2 cellular contexts compared by ENCODE assay signal in the genomic region with DNA sequence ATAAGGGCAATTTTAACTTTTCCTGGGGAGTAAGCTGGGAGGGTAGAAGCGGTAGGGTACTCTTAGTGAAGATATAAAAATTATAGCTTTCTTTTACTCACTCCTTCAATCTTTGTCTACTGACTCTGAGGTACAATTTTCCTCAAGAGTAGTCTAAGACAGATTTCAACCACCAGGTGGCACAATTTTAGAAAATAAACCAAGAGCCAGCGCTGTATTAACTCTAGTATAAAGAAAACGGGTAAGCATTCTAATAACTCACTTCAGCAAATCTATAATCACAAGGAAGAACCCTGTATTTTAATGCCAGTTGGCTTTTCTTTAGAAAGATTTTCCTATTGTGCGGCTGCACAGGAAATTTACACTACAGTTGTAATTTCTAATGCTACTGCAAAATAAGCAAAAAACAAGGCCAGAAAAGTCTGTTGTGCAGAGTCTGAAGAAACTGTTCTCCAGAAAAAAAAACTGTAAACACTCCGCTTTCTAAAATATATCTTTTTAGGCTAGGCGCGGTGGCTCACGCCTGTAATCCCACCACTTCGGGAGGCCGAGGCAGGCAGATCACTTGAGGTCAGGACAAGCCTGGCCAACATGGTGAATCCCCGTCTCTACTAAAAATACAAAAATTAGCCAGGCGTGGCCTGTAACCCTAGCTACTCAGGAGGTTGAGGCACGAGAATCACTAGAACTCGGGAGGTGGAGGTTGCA.
TF ChIP-seq lines count a peak whose summit lies in the region.

No MANE protein-coding gene starts in this region.

TF ChIP-seq in K562, 482 proteins besides CTCF, POLR2A, EP300 and RAD21 (continued from another document and continues in another):
- TF ChIP-seq, protein P1, sequence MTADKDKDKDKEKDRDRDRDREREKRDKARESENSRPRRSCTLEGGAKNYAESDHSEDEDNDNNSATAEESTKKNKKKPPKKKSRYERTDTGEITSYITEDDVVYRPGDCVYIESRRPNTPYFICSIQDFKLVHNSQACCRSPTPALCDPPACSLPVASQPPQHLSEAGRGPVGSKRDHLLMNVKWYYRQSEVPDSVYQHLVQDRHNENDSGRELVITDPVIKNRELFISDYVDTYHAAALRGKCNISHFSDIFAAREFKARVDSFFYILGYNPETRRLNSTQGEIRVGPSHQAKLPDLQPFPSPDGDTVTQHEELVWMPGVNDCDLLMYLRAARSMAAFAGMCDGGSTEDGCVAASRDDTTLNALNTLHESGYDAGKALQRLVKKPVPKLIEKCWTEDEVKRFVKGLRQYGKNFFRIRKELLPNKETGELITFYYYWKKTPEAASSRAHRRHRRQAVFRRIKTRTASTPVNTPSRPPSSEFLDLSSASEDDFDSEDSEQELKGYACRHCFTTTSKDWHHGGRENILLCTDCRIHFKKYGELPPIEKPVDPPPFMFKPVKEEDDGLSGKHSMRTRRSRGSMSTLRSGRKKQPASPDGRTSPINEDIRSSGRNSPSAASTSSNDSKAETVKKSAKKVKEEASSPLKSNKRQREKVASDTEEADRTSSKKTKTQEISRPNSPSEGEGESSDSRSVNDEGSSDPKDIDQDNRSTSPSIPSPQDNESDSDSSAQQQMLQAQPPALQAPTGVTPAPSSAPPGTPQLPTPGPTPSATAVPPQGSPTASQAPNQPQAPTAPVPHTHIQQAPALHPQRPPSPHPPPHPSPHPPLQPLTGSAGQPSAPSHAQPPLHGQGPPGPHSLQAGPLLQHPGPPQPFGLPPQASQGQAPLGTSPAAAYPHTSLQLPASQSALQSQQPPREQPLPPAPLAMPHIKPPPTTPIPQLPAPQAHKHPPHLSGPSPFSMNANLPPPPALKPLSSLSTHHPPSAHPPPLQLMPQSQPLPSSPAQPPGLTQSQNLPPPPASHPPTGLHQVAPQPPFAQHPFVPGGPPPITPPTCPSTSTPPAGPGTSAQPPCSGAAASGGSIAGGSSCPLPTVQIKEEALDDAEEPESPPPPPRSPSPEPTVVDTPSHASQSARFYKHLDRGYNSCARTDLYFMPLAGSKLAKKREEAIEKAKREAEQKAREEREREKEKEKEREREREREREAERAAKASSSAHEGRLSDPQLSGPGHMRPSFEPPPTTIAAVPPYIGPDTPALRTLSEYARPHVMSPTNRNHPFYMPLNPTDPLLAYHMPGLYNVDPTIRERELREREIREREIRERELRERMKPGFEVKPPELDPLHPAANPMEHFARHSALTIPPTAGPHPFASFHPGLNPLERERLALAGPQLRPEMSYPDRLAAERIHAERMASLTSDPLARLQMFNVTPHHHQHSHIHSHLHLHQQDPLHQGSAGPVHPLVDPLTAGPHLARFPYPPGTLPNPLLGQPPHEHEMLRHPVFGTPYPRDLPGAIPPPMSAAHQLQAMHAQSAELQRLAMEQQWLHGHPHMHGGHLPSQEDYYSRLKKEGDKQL (CRISPR knock-in tag; IDR thresholded peaks at IDR 0.05; ENCODE audit: borderline replicate concordance), result no peak
- TF ChIP-seq PURB (CRISPR knock-in tag; IDR thresholded peaks at IDR 0.05; ENCODE audit: low read depth) (no peak), PHTF2 (CRISPR knock-in tag; IDR thresholded peaks at IDR 0.05) (no peak), STAT5B (CRISPR knock-in tag; IDR thresholded peaks at IDR 0.05) (no peak), CTBP1 (IDR thresholded peaks at IDR 0.05; ENCODE audit: borderline replicate concordance) (no peak), ZSCAN29 (IDR thresholded peaks at IDR 0.05) (peak; percentile 26; the same call in 1 of the 2 replicates), DPF2 (IDR thresholded peaks at IDR 0.05) (no peak)
- TF ChIP-seq, protein P2, sequence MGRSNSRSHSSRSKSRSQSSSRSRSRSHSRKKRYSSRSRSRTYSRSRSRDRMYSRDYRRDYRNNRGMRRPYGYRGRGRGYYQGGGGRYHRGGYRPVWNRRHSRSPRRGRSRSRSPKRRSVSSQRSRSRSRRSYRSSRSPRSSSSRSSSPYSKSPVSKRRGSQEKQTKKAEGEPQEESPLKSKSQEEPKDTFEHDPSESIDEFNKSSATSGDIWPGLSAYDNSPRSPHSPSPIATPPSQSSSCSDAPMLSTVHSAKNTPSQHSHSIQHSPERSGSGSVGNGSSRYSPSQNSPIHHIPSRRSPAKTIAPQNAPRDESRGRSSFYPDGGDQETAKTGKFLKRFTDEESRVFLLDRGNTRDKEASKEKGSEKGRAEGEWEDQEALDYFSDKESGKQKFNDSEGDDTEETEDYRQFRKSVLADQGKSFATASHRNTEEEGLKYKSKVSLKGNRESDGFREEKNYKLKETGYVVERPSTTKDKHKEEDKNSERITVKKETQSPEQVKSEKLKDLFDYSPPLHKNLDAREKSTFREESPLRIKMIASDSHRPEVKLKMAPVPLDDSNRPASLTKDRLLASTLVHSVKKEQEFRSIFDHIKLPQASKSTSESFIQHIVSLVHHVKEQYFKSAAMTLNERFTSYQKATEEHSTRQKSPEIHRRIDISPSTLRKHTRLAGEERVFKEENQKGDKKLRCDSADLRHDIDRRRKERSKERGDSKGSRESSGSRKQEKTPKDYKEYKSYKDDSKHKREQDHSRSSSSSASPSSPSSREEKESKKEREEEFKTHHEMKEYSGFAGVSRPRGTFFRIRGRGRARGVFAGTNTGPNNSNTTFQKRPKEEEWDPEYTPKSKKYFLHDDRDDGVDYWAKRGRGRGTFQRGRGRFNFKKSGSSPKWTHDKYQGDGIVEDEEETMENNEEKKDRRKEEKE (IDR thresholded peaks at IDR 0.05; ENCODE audit: borderline replicate concordance in 1 of 2, control insufficient read depth in 1 of 2, low read depth in 2 of 2, low read length in 1 of 2), result 0 out of 4 replicates have a peak, but pooled peaks of 1 of the 2 experiments have one; percentile 12
- TF ChIP-seq, protein P3, sequence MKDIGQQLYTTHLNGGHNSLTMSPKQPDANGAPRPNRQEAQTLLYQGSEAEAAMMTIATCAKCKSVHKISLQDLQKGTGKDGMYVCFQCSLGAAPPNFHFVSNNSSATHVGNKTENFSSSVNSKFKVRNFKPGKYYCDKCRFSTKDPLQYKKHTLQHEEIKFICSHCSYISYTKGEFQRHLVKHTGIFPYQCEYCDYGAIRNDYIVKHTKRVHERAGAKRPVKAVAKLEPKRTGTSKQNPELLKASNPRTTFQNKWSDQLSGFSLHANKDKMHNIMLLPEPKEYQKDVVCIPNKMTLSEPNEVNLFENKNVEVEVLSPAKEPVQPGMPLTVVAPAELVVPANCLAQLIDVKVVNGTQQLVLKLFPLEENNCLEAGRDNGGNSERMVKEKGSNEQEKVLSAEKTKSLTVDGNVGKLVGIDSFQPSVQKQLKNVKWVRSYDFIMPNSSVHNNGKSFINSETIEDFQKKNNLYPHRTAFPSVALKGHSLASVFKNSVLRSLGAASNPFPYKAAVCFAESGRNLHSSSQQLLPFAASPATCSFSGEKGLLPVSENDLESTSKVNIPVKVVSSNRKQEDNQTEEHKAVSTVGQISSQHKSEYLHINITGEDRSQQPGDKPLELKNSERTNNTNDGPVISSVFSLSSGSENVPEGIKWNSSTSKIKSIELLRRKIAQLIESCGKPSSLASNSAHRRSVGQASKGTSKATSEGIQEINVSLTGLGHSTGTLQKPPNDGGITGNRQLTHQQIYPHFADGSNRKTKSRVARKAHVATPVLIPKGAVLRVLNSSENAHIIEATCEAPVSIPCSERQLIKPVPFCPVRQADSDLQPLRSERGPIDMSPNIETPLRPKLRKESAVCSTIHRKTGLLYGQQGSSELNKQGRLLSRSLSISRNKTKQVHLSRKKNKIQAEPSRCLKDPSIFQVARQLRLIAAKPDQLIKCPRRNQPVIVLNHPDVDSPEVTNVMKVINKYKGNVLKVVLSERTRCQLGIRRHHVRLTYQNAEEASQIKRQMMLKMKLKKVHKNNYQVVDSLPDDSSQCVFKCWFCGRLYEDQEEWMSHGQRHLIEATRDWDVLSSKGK (CRISPR knock-in tag; IDR thresholded peaks at IDR 0.05), result no peak

TF ChIP-seq in HepG2, 621 proteins besides CTCF, POLR2A, EP300 and RAD21 (continued from another document and continues in another):
- TF ChIP-seq, protein P4, sequence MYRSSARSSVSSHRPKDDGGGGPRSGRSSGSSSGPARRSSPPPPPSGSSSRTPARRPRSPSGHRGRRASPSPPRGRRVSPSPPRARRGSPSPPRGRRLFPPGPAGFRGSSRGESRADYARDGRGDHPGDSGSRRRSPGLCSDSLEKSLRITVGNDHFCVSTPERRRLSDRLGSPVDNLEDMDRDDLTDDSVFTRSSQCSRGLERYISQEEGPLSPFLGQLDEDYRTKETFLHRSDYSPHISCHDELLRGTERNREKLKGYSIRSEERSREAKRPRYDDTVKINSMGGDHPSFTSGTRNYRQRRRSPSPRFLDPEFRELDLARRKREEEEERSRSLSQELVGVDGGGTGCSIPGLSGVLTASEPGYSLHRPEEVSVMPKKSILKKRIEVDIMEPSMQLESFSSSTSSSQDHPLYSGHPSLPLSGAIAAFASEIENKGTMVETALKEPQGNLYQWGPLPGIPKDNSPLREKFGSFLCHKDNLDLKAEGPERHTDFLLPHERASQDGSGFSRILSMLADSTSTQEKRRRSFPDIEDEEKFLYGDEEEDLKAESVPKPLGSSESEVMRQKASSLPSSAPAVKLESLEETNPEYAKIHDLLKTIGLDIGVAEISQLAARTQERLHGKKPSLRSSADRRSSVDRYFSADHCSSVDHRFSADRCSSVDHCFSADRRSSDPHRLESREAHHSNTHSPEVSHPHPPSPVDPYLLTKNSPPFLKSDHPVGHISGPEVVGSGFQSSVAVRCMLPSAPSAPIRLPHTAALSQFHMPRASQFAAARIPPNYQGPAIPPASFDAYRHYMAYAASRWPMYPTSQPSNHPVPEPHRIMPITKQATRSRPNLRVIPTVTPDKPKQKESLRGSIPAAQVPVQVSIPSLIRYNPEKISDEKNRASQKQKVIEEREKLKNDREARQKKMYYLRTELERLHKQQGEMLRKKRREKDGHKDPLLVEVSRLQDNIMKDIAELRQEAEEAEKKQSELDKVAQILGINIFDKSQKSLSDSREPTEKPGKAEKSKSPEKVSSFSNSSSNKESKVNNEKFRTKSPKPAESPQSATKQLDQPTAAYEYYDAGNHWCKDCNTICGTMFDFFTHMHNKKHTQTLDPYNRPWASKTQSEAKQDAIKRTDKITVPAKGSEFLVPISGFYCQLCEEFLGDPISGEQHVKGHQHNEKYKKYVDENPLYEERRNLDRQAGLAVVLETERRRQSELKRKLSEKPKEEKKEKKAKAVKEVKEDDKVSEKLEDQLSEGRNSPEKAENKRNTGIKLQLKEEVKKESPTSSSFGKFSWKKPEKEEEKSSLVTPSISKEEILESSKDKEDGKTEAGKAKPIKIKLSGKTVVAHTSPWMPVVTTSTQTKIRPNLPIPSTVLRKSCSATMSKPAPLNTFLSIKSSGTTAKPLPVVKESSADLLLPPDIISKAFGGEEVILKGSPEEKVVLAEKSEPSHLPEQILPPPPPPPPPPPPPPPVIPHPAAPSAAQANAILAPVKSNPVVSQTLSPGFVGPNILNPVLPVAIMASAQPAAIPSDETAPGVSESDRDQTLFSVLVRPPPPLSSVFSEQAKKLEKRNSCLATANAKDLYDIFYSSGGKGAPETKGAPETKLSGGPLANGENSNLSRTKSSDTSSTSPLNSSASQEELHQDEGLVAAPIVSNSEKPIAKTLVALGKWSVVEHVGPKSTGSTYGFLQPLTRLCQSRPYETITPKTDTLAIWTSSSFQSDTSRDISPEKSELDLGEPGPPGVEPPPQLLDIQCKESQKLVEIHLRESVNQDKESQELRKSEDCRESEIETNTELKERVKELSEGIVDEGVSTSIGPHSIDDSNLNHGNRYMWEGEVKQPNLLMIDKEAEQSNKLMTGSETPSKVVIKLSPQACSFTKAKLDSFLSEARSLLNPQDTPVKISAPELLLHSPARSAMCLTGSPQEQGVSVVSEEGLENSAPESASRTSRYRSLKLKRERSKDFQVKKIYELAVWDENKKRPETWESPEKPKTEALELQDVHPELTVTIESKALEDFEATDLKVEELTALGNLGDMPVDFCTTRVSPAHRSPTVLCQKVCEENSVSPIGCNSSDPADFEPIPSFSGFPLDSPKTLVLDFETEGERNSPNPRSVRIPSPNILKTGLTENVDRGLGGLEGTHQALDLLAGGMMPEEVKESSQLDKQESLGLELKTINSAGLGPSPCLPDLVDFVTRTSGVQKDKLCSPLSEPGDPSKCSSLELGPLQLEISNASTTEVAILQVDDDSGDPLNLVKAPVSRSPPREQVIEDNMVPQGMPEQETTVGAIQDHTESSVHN (CRISPR knock-in tag; IDR thresholded peaks at IDR 0.05), result no peak
- no peak for TF ChIP-seq ZFP36 (IDR thresholded peaks at IDR 0.05; ENCODE audit: borderline replicate concordance, low read depth, low read length, partially characterized antibody)
- no peak for TF ChIP-seq DMAP1 (CRISPR knock-in tag; IDR thresholded peaks at IDR 0.05)
- TF ChIP-seq, protein P5, sequence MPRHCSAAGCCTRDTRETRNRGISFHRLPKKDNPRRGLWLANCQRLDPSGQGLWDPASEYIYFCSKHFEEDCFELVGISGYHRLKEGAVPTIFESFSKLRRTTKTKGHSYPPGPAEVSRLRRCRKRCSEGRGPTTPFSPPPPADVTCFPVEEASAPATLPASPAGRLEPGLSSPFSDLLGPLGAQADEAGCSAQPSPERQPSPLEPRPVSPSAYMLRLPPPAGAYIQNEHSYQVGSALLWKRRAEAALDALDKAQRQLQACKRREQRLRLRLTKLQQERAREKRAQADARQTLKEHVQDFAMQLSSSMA (CRISPR knock-in tag; IDR thresholded peaks at IDR 0.05), result no peak
- TF ChIP-seq PPARG (CRISPR knock-in tag; conservative IDR thresholded peaks at IDR 0.05), result 0 out of 2 replicates have a peak, but pooled peaks have one; percentile 11
- TF ChIP-seq ATRX (CRISPR knock-in tag; IDR thresholded peaks at IDR 0.05; ENCODE audit: borderline replicate concordance), result no peak
- TF ChIP-seq PAX8 (CRISPR knock-in tag; IDR thresholded peaks at IDR 0.05; ENCODE audit: borderline replicate concordance), result no peak
- no peak for TF ChIP-seq ZKSCAN1 (IDR thresholded peaks at IDR 0.05; ENCODE audit: low read length)
- TF ChIP-seq, protein P6, sequence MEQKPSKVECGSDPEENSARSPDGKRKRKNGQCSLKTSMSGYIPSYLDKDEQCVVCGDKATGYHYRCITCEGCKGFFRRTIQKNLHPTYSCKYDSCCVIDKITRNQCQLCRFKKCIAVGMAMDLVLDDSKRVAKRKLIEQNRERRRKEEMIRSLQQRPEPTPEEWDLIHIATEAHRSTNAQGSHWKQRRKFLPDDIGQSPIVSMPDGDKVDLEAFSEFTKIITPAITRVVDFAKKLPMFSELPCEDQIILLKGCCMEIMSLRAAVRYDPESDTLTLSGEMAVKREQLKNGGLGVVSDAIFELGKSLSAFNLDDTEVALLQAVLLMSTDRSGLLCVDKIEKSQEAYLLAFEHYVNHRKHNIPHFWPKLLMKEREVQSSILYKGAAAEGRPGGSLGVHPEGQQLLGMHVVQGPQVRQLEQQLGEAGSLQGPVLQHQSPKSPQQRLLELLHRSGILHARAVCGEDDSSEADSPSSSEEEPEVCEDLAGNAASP (CRISPR knock-in tag; IDR thresholded peaks at IDR 0.05; ENCODE audit: borderline replicate concordance), result peak; percentile 51; the same call in 1 of the 2 replicates
- TF ChIP-seq SCMH1 (CRISPR knock-in tag; IDR thresholded peaks at IDR 0.05; ENCODE audit: borderline replicate concordance), result no peak
- TF ChIP-seq, protein P7, sequence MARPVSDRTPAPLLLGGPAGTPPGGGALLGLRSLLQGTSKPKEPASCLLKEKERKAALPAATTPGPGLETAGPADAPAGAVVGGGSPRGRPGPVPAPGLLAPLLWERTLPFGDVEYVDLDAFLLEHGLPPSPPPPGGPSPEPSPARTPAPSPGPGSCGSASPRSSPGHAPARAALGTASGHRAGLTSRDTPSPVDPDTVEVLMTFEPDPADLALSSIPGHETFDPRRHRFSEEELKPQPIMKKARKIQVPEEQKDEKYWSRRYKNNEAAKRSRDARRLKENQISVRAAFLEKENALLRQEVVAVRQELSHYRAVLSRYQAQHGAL (CRISPR knock-in tag; IDR thresholded peaks at IDR 0.05; ENCODE audit: not compliant biosample characterization), result no peak
